In the genomic region with DNA sequence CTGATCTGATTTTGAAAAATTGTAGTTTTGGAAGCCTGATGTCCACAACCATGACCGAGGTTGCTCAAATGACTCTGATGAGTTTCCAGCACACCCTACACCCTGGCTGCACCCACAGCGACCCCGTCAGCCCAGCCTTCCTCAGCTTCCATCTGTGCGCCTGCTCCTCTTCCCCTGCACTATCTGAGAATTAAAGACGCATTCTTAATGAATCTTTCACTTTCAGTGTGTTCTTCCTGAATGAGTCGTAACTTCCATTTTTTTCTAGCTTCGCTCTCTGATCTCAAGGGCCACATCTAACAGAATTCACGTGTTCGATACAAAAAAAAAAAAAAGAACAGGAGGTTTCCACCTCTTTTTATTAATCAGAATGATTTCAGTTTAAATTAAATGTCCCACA, we compare ENCODE assay signal across 8 cellular contexts. TPM values are rescaled to one million over a fixed set of nuclear protein-coding genes. Genes with fewer than 3 reads are reported as not detected.
DNase-seq lines count a peak whose midpoint lies in the region; ATAC-seq and TF ChIP-seq lines count a peak whose summit lies in the region.

No MANE protein-coding gene starts in this region.

- no peaks in the 10 kb centered on the region for H3K9me3 ChIP-seq in H9 (ENCODE audit: control insufficient read depth, low read depth, low read length)
- no peaks in the 10 kb centered on the region for H3K9me3 ChIP-seq in mononuclear cell (ENCODE audit: low read depth, low read length)
- no peaks in the 10 kb centered on the region for H3K9me3 ChIP-seq in upper lobe of left lung

- TF ChIP-seq EP300 in upper lobe of left lung (IDR thresholded peaks at IDR 0.05), result no peak

- H3K79me1 ChIP-seq in H9 (ENCODE audit: insufficient read depth, low read depth, low read length, poor library complexity, severe bottlenecking), result no peaks in the 10 kb centered on the region

- H3K14ac ChIP-seq in H9 (ENCODE audit: insufficient read depth, low read length), result no peak overlapping the region

- no peaks in the 10 kb centered on the region for H3K23me2 ChIP-seq in H9 (ENCODE audit: insufficient read length, low read depth, low read length, poor library complexity, severe bottlenecking)

- no peaks in the 10 kb centered on the region; the same call in 1 of the 2 replicates for H3K27me3 ChIP-seq in H9 (ENCODE audit: insufficient read depth, low read length)
- H3K27me3 ChIP-seq in mononuclear cell (ENCODE audit: insufficient read depth, low read length), result no peaks in the 10 kb centered on the region
- no peaks in the 10 kb centered on the region for H3K27me3 ChIP-seq in upper lobe of left lung

- no peak overlapping the region for H3K18ac ChIP-seq in H9 (ENCODE audit: insufficient read length, low read depth, low read length)

- no peaks in the 10 kb centered on the region for H3K79me2 ChIP-seq in H9 (ENCODE audit: insufficient read depth, low read length)

- no peak overlapping the region for H2AK5ac ChIP-seq in H9 (ENCODE audit: insufficient read length, low read length)

- no peak overlapping the region for H2AFZ ChIP-seq in H9 (ENCODE audit: low read length)

- no peak overlapping the region for H2BK15ac ChIP-seq in H9 (ENCODE audit: low read depth, low read length)

- no peaks in the 10 kb centered on the region for H4K20me1 ChIP-seq in H9 (ENCODE audit: control insufficient read depth, insufficient read depth, insufficient read length)

- no peak overlapping the region for H3K23ac ChIP-seq in H9 (ENCODE audit: insufficient read length, low read depth, low read length)

- H3K56ac ChIP-seq in H9 (ENCODE audit: insufficient read length, low read depth, low read length), result no peak overlapping the region

- no peak overlapping the region for H4K5ac ChIP-seq in H9 (ENCODE audit: insufficient read length, low read depth, low read length)

- no peak overlapping the region for H3K4ac ChIP-seq in H9 (ENCODE audit: low read depth, low read length)

- H3K36me3 Mint-ChIP-seq in H9 (ENCODE audit: insufficient read depth in 1 of 3, low read depth in 3 of 3), result no peaks in the 10 kb centered on the region

- H3K27me3 Mint-ChIP-seq in H9 (ENCODE audit: low read depth), result peaks cover 48% of the 10 kb centered on the region

- no peaks in the 10 kb centered on the region for H3K9me3 Mint-ChIP-seq in H9

- no peak overlapping the region for H4K8ac ChIP-seq in H9 (replicated peaks; ENCODE audit: insufficient read length, low read depth, low read length)

- TF ChIP-seq CTCF in GM12874 (IDR thresholded peaks at IDR 0.05; ENCODE audit: insufficient read depth, low read depth, low read length) (peak; percentile 45), H9 (conservative IDR thresholded peaks at IDR 0.05) (no peak; the same call in 2 of the 3 replicates), astrocyte of the spinal cord (IDR thresholded peaks at IDR 0.05; ENCODE audit: low read depth, low read length) (no peak), upper lobe of left lung (IDR thresholded peaks at IDR 0.05) (no peak)

- H2BK120ac ChIP-seq in H9 (ENCODE audit: low read depth, low read length, poor library complexity, severe bottlenecking), result no peak overlapping the region

- DNase-seq in H9 (no peak), NOMO-1 treated with dmso at 0.1 percent for 144 hours (lab: John Stamatoyannopoulos, UW; ENCODE audit: unreplicated experiment) (peak; percentile 93), astrocyte of the spinal cord (ENCODE audit: low read depth, low spot score) (peak; percentile 29), upper lobe of left lung (peak in 1 of 2 donors; percentile 47), DMS79 treated with DMSO at 0.1 percent for 48 hours (lab: John Stamatoyannopoulos, UW) (no peak), NCI-H526 treated with DMSO at 0.1 percent for 48 hours (lab: John Stamatoyannopoulos, UW) (no peak)

- no peak overlapping the region for H3K9ac ChIP-seq in H9 (ENCODE audit: extremely low read depth, insufficient read length, low read length)

- H3K4me1 Mint-ChIP-seq in H9, result peaks cover 25 to 27% of the 10 kb centered on the region in 2 experiments

- WGBS in H9 (ENCODE audit: extremely low coverage, insufficient read length, low lambda C conversion rate), result no CpG with 5 or more reads among the region's 9 CpGs
- 24 to 48% methylated on average over 9 of the region's 9 CpGs for WGBS in upper lobe of left lung, 2 donors

- peak; percentile 78 to 85 for ATAC-seq in upper lobe of left lung (ENCODE audit: low FRiP score in 2 of 2)

- no peak for TF ChIP-seq POLR2A in upper lobe of left lung (IDR thresholded peaks at IDR 0.05)

- no peak overlapping the region for H3K4me2 ChIP-seq in H9 (ENCODE audit: insufficient read depth, insufficient read length, low read length)

- H3K27ac ChIP-seq in H9 (ENCODE audit: insufficient read length, low read depth, low read length) (no peak overlapping the region), upper lobe of left lung (peak overlapping the region in 3 of 4 donors; percentile 52 to 74 (median 69))

- peak overlapping the region; percentile 23 for H3K4me3 ChIP-seq in astrocyte of the spinal cord (ENCODE audit: low read depth, low read length)
- H3K4me3 ChIP-seq in mononuclear cell (ENCODE audit: low read length), result peak overlapping the region; percentile 39
- H3K4me3 ChIP-seq in upper lobe of left lung, result peak overlapping the region in 3 of 4 donors; percentile 22 to 43 (median 38)

- H2BK5ac ChIP-seq in H9 (ENCODE audit: insufficient read length, low read length), result no peak overlapping the region

- no peak overlapping the region for H3T11ph ChIP-seq in H9 (ENCODE audit: low read length)

- peak overlapping the region; percentile 14 to 60; a peak in 4 of 5 replicates for H3K4me3 Mint-ChIP-seq in H9

- no peak overlapping the region for H4K91ac ChIP-seq in H9 (ENCODE audit: insufficient read length, low read depth, low read length)

- in situ Hi-C loops in astrocyte of the spinal cord (cut with HindIII; ENCODE audit: low sequenced_read_pairs), result no loop called here

- H3K4me1 ChIP-seq in H9 (ENCODE audit: insufficient read depth, low read length), result peaks cover 10% of the 10 kb centered on the region; the same call in 1 of the 2 replicates
- peaks cover 24% of the 10 kb centered on the region for H3K4me1 ChIP-seq in mononuclear cell (ENCODE audit: insufficient read depth, low read length)
- peaks cover 11 to 20% (median 11%) of the 10 kb centered on the region in 4 donors for H3K4me1 ChIP-seq in upper lobe of left lung

- H3K36me3 ChIP-seq in upper lobe of left lung, result no peaks in the 10 kb centered on the region

- no peak overlapping the region for H2BK20ac ChIP-seq in H9 (ENCODE audit: low read depth, low read length, poor library complexity, severe bottlenecking)

- no peak overlapping the region for H2BK12ac ChIP-seq in H9 (ENCODE audit: insufficient read length, low read depth, low read length)

- no peak overlapping the region for H3K27ac Mint-ChIP-seq in H9

RNA-seq across cellular contexts. Expression of gene RREB1, which starts 21.3 kb away (rescaled TPM):
- total RNA-seq in H9 (2021), result 33.6 and 35.8 TPM in 2 replicates
- total RNA-seq in mononuclear cell, result 47.5 TPM
- total RNA-seq in upper lobe of left lung, result 100 to 1,000 TPM in 2 of 6 donors, 10 to 100 TPM in 4; 44.2 to 112 (median 60.5) TPM

Comparison
In these comparisons a context has a peak if more than half of its experiments do, and no peak if none do; other contexts are left out.
1. DNase-seq: peak in NOMO-1 treated with dmso at 0.1 percent for 144 hours (single experiment) and astrocyte of the spinal cord (single experiment); none in H9 (single experiment), DMS79 treated with DMSO at 0.1 percent for 48 hours (single experiment) and NCI-H526 treated with DMSO at 0.1 percent for 48 hours (single experiment).
2. Peak in every context shown above with its lines, with median percentiles within 50 percentile points of each other: H3K4me3 ChIP-seq.